Comparison of ENCODE assay signal across 28 cellular contexts in the genomic region with DNA sequence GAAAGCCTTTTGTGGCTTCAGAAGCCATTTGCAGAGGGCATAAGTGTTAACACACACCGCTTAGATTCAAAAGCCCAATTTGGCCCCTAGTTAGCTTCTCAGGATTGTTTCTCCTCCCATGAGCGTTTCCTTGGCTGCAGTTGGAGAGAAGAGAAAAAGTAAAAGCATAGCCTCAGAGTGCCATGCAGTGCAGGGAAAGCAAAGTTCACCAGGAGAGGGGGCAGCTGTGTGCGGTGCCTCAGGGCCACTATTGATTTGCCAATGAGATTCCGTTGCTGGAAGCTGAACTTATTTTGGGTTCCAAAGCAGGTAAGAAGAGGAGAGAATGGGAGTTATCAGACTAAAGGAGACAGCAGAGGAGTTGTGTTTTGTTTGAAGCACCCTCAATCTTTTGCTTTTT.
DNase-seq lines count a peak whose midpoint lies in the region; ATAC-seq and TF ChIP-seq lines count a peak whose summit lies in the region.
"Had no signal": no experiment of that assay in that cellular context is flagged by ENCODE, and none has a peak within 500 bp of the region (broad histone marks: within the 10 kb centered on the region; RNA-seq: fewer than 3 reads in every experiment).

No MANE protein-coding gene starts in this region.

- no peaks in the 10 kb centered on the region for H3K79me2 ChIP-seq in DND-41 (ENCODE audit: insufficient read depth, low read length)
- H3K79me2 ChIP-seq in mesendoderm (ENCODE audit: control insufficient read depth, insufficient read depth, low read length), result no peaks in the 10 kb centered on the region

- H2BK5ac ChIP-seq in mesendoderm (ENCODE audit: low read length), result no peak overlapping the region

- H2AFZ ChIP-seq in DND-41 (ENCODE audit: low read depth, low read length), result no peak overlapping the region

- H3K27ac ChIP-seq in DND-41 (ENCODE audit: low read length) (no peak overlapping the region), Panc1 (ENCODE audit: low read length) (no peak overlapping the region), mesendoderm (ENCODE audit: low read depth, low read length) (no peak overlapping the region)
- H3K27ac ChIP-seq: gastrocnemius medialis, transverse colon had no signal

- POLR2A ChIA-PET in Panc1 (lab: Charles Lee), result no interaction called here

- H3K4me2 ChIP-seq in DND-41 (ENCODE audit: insufficient read depth, low read length), result no peak overlapping the region
- H3K4me2 ChIP-seq in mesendoderm (ENCODE audit: low read length), result no peak overlapping the region
- H3K4me2 ChIP-seq: SK-N-SH had no signal

- H2BK15ac ChIP-seq in mesendoderm (replicated peaks; ENCODE audit: low read depth), result no peak overlapping the region

- H3K9ac ChIP-seq in DND-41 (ENCODE audit: low read depth, low read length) (no peak overlapping the region), mesendoderm (ENCODE audit: low read length) (no peak overlapping the region)
- H3K9ac ChIP-seq: SK-N-SH had no signal

- H4K8ac ChIP-seq in mesendoderm (ENCODE audit: low read depth, low read length), result no peak overlapping the region

- H2AK5ac ChIP-seq in mesendoderm (ENCODE audit: low read length), result no peak overlapping the region

- H3K18ac ChIP-seq in mesendoderm (ENCODE audit: low read length), result no peak overlapping the region

- H3K4ac ChIP-seq in mesendoderm (ENCODE audit: low read depth, low read length), result no peak overlapping the region

- ATAC-seq in DND-41 (ENCODE audit: insufficient read depth, low read depth), result no peak
- 0 out of 2 replicates have a peak, but pooled peaks have one; percentile 34 for ATAC-seq in Panc1
- ATAC-seq in HG03354 (IDR thresholded peaks at IDR 0.05; ENCODE audit: poor library complexity, severe bottlenecking, unreplicated experiment), result no peak
- ATAC-seq: gastrocnemius medialis, GM12878, PC-3, Right ventricle myocardium inferior had no signal

- H3K4me1 ChIP-seq in DND-41 (ENCODE audit: insufficient read depth, low read length), result no peaks in the 10 kb centered on the region
- no peaks in the 10 kb centered on the region for H3K4me1 ChIP-seq in Panc1 (ENCODE audit: control insufficient read depth, insufficient read depth, low read length)
- H3K4me1 ChIP-seq in mesendoderm (ENCODE audit: control insufficient read depth, low read depth, low read length), result no peaks in the 10 kb centered on the region
- H3K4me1 ChIP-seq: gastrocnemius medialis, transverse colon had no signal

- no peaks in the 10 kb centered on the region for H3K27me3 ChIP-seq in DND-41 (ENCODE audit: insufficient read depth, low read length, poor library complexity)
- H3K27me3 ChIP-seq in Panc1 (ENCODE audit: control insufficient read depth, insufficient read depth, low read length), result no peaks in the 10 kb centered on the region; the same call in 1 of the 2 replicates
- no peaks in the 10 kb centered on the region for H3K27me3 ChIP-seq in mesendoderm (ENCODE audit: insufficient read depth, low read length, poor library complexity)
- H3K27me3 ChIP-seq: gastrocnemius medialis, transverse colon had no signal

- no peak overlapping the region for H4K5ac ChIP-seq in mesendoderm (ENCODE audit: low read length)

- DNase-seq in DND-41 (no peak), Panc1 (ENCODE audit: low read depth, low spot score) (no peak), fibroblast of mammary gland (ENCODE audit: low read depth) (no peak), mesendoderm (peak; percentile 56), HPDE6-E6E7 (ENCODE audit: extremely low spot score) (no peak), LoVo (ENCODE audit: low spot score) (no peak), NCI-H510A treated with DMSO at 0.1 percent for 48 hours (lab: John Stamatoyannopoulos, UW) (no peak)
- DNase-seq: activated CD4-positive, alpha-beta memory T cell treated with anti-CD3 and anti-CD28 coated beads for 36 hours; activated CD4-positive, alpha-beta T cell treated with anti-CD3 and anti-CD28 coated beads for 1 hour; activated CD8-positive, alpha-beta memory T cell treated with anti-CD3 and anti-CD28 coated beads, Interleukin-2, amount 50 U/mL, for 4 hours; activated naive CD4-positive, alpha-beta T cell treated with anti-CD3 and anti-CD28 coated beads for 36 hours; CD4-positive, alpha-beta memory T cell; dermis blood vessel endothelial cell; DMS 273 treated with DMSO at 0.1 percent for 48 hours; gastrocnemius medialis; HCEC 1CT; immature natural killer cell; NCI-H1092; NCI-H1694 treated with DMSO at 0.1 percent for 48 hours; NCI-H510A; PC-3; SK-N-SH; stimulated activated CD4-positive, alpha-beta T cell treated with anti-CD3 and anti-CD28 coated beads, Interleukin-15, amount 100 ng/mL, for 24 hours; stimulated activated CD4-positive, alpha-beta T cell treated with anti-CD3 and anti-CD28 coated beads, Interleukin-4, amount 100 ng/mL, for 4 hours; transverse colon had no signal

- H4K20me1 ChIP-seq in DND-41 (ENCODE audit: insufficient read depth, low read length), result no peaks in the 10 kb centered on the region

- no peak overlapping the region for H3K23ac ChIP-seq in mesendoderm (ENCODE audit: low read length)

- no CpG with 5 or more reads among the region's 4 CpGs for WGBS in mesendoderm (ENCODE audit: extremely low coverage, insufficient coverage, low lambda C conversion rate)

- no peaks in the 10 kb centered on the region for H3K36me3 ChIP-seq in DND-41 (ENCODE audit: insufficient read depth, low read length)
- H3K36me3 ChIP-seq in Panc1 (ENCODE audit: control insufficient read depth, insufficient read depth, low read length), result no peaks in the 10 kb centered on the region
- no peaks in the 10 kb centered on the region for H3K36me3 ChIP-seq in mesendoderm (ENCODE audit: control insufficient read depth, insufficient read depth, low read length)
- H3K36me3 ChIP-seq: gastrocnemius medialis, transverse colon had no signal

- no peaks in the 10 kb centered on the region for H3K9me3 ChIP-seq in DND-41 (ENCODE audit: insufficient read depth, low read length, severe bottlenecking)
- H3K9me3 ChIP-seq in Panc1 (ENCODE audit: control insufficient read depth, insufficient read depth, low read depth, low read length), result no peaks in the 10 kb centered on the region
- H3K9me3 ChIP-seq: gastrocnemius medialis, SK-N-SH, transverse colon had no signal

- CTCF ChIA-PET in Panc1 (lab: Charles Lee), result no interaction called here

- BruUV-seq in Panc1 (replicated peaks; lab: Mats Ljungman, UMichigan), result no TSS peak

- peak; percentile 7 for TF ChIP-seq CTCF in DND-41 (IDR thresholded peaks at IDR 0.05; ENCODE audit: borderline replicate concordance, extremely low read depth, low read length, poor library complexity, severe bottlenecking)
- TF ChIP-seq CTCF in Panc1 (IDR thresholded peaks at IDR 0.05), result peak; percentile 18; the same call in 1 of the 2 replicates
- peak; percentile 6 for TF ChIP-seq CTCF in fibroblast of mammary gland (conservative IDR thresholded peaks at IDR 0.05; ENCODE audit: control insufficient read depth, insufficient read depth, low read depth, low read length)

- no peak overlapping the region for H2BK120ac ChIP-seq in mesendoderm (ENCODE audit: low read depth, low read length)

- no peak overlapping the region for H3K56ac ChIP-seq in mesendoderm (ENCODE audit: low read length)

- intact Hi-C loops in Panc1 (cut with micrococcal nuclease; ENCODE audit: unreplicated experiment), result no loop called here

- no peaks in the 10 kb centered on the region for H3K79me1 ChIP-seq in mesendoderm (ENCODE audit: low read length)

- in situ Hi-C loops in Panc1 (cut with HindIII; ENCODE audit: low pct_unique_long_range_greater_than_20kb, low sequenced_read_pairs), result no loop called here

- H3K4me3 ChIP-seq in DND-41 (ENCODE audit: low read depth in 1 of 2, low read length in 2 of 2) (no peak overlapping the region), Panc1 (ENCODE audit: low read depth in 2 of 2, low read length in 2 of 2) (no peak overlapping the region), fibroblast of mammary gland (ENCODE audit: control insufficient read depth, low read depth, low read length) (no peak overlapping the region), mesendoderm (ENCODE audit: low read length) (no peak overlapping the region)
- H3K4me3 ChIP-seq: gastrocnemius medialis, GM12878, transverse colon had no signal
